Comparison of ENCODE assay signal across 11 cellular contexts in the genomic region with DNA sequence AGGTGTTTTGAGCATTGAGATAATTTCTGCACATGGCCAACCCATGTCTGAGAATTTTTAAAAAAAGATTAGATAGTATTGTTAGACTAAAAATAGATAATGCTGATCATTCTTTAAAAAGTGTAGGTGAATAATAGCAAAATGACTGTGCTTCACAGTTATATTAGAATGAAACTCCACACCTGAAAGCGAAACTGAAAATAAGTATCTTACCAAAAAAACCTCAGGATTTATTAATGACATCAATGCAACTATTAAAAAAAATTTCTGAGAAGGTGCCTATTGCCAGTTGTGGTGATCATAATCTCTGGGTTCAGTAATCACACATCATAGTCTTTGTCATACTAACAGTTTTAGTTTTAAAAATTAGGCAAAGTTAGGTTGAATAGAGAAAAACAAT. TPM values are rescaled to one million over a fixed set of nuclear protein-coding genes. Genes with fewer than 3 reads are reported as not detected.
DNase-seq lines count a peak whose midpoint lies in the region; ATAC-seq, FAIRE-seq and TF ChIP-seq lines count a peak whose summit lies in the region.
"Had no signal": no experiment of that assay in that cellular context is flagged by ENCODE, and none has a peak within 500 bp of the region (broad histone marks: within the 10 kb centered on the region; RNA-seq: fewer than 3 reads in every experiment).

No MANE protein-coding gene starts in this region.

- no peak overlapping the region for H2BK12ac ChIP-seq in mesenchymal stem cell (ENCODE audit: low read length in 2 of 2)

- H3K4me3 ChIP-seq in lower lobe of right lung (no peak overlapping the region), mesenchymal stem cell (ENCODE audit: insufficient read depth in 1 of 2, low read depth in 1 of 2, low read length in 2 of 2) (no peak overlapping the region), ascending aorta (no peak overlapping the region)

- TF ChIP-seq CTCF in lower lobe of right lung (IDR thresholded peaks at IDR 0.05) (no peak), ascending aorta (IDR thresholded peaks at IDR 0.05) (no peak)

- no peaks in the 10 kb centered on the region for H3K27me3 ChIP-seq in lower lobe of right lung (ENCODE audit: low read depth)
- H3K27me3 ChIP-seq in mesenchymal stem cell (ENCODE audit: control insufficient read depth in 1 of 2, insufficient read depth in 1 of 2, low read length in 2 of 2) = no peaks in the 10 kb centered on the region
- H3K27me3 ChIP-seq in ascending aorta = no peaks in the 10 kb centered on the region

- FAIRE-seq in A204.1 (lab: Jason Lieb, UNC) = peak; percentile 19

- H2AFZ ChIP-seq in mesenchymal stem cell (ENCODE audit: low read depth, low read length) = no peak overlapping the region

- no peak overlapping the region for H3K4ac ChIP-seq in mesenchymal stem cell (ENCODE audit: low read depth in 1 of 2, low read length in 2 of 2)

- H3K4me2 ChIP-seq in mesenchymal stem cell (ENCODE audit: low read length, poor library complexity, severe bottlenecking) = no peak overlapping the region

- ATAC-seq in GM19023 (IDR thresholded peaks at IDR 0.05; ENCODE audit: unreplicated experiment) = peak; percentile 65
- ATAC-seq in HG02571 (IDR thresholded peaks at IDR 0.05; ENCODE audit: unreplicated experiment) = peak; percentile 79
- ATAC-seq in HG03378 (IDR thresholded peaks at IDR 0.05; ENCODE audit: unreplicated experiment) = peak; percentile 94
- no peak for ATAC-seq in lower lobe of right lung

- H4K8ac ChIP-seq in mesenchymal stem cell (ENCODE audit: low read length) = no peak overlapping the region

- no peaks in the 10 kb centered on the region for H3K36me3 ChIP-seq in lower lobe of right lung
- H3K36me3 ChIP-seq in mesenchymal stem cell (ENCODE audit: control insufficient read depth in 1 of 2, insufficient read depth in 2 of 2, low read depth in 1 of 2, low read length in 2 of 2) = peaks cover 0 to 3% of the 10 kb centered on the region in 2 experiments
- no peaks in the 10 kb centered on the region for H3K36me3 ChIP-seq in ascending aorta

- H3K27ac ChIP-seq in lower lobe of right lung (no peak overlapping the region), mesenchymal stem cell (ENCODE audit: low read length, poor library complexity, severe bottlenecking) (no peak overlapping the region), ascending aorta (no peak overlapping the region)

- H3K9me3 ChIP-seq in lower lobe of right lung = no peaks in the 10 kb centered on the region
- no peaks in the 10 kb centered on the region for H3K9me3 ChIP-seq in mesenchymal stem cell (ENCODE audit: control insufficient read depth, low read length)
- no peaks in the 10 kb centered on the region for H3K9me3 ChIP-seq in ascending aorta

- H3K14ac ChIP-seq in mesenchymal stem cell (ENCODE audit: low read length in 2 of 2) = no peak overlapping the region

- H3K4me1 ChIP-seq in lower lobe of right lung (peaks cover 3% of the 10 kb centered on the region), mesenchymal stem cell (ENCODE audit: control insufficient read depth, insufficient read depth, low read depth, low read length) (no peaks in the 10 kb centered on the region), ascending aorta (no peaks in the 10 kb centered on the region)

- no peaks in the 10 kb centered on the region for H3K79me1 ChIP-seq in mesenchymal stem cell (replicated peaks; ENCODE audit: low read length, poor library complexity, severe bottlenecking)

- DNase-seq in lower lobe of right lung = no peak
- DNase-seq in mesenchymal stem cell = no peak
- DNase-seq in ascending aorta (ENCODE audit: low spot score in 2 of 2) = no peak
- DNase-seq in DMS153 treated with DMSO at 0.1 percent for 48 hours (lab: John Stamatoyannopoulos, UW; ENCODE audit: unreplicated experiment) = no peak
- DNase-seq: activated naive CD4-positive, alpha-beta T cell; hippocampal formation; NCI-H146 had no signal

- H2AK5ac ChIP-seq in mesenchymal stem cell (ENCODE audit: low read length, severe bottlenecking) = no peak overlapping the region

- no peak overlapping the region for H2BK15ac ChIP-seq in mesenchymal stem cell (ENCODE audit: low read depth, poor library complexity, severe bottlenecking)

- H3K23ac ChIP-seq in mesenchymal stem cell (ENCODE audit: low read length in 2 of 2) = no peak overlapping the region

- no peak overlapping the region for H3K9ac ChIP-seq in mesenchymal stem cell (ENCODE audit: low read length)

- H3K18ac ChIP-seq in mesenchymal stem cell (ENCODE audit: low read depth in 1 of 2, low read length in 2 of 2) = no peak overlapping the region

- no peak overlapping the region for H2BK5ac ChIP-seq in mesenchymal stem cell (ENCODE audit: low read depth, low read length, poor library complexity, severe bottlenecking)

- WGBS in mesenchymal stem cell = no CpG with 5 or more reads among the region's 1 CpG

- H4K91ac ChIP-seq in mesenchymal stem cell (ENCODE audit: low read length) = no peak overlapping the region

- intact Hi-C loops in lower lobe of right lung (cut with DNase I) (no loop called here), ascending aorta (cut with DNase I) (no loop called here)

- no peak overlapping the region for H2BK120ac ChIP-seq in mesenchymal stem cell (ENCODE audit: low read depth, low read length)

RNA-seq across cellular contexts. Expression of gene PLA2G4A, which starts 36.5 kb away (rescaled TPM):
- 10.1 TPM for total RNA-seq in lower lobe of right lung
- polyA plus RNA-seq in mesenchymal stem cell (2013, experiment 1 of 2) = 7.0 TPM
- 7.8 TPM for polyA plus RNA-seq in mesenchymal stem cell (2013, experiment 2 of 2)
- total RNA-seq in ascending aorta = 0.75 TPM

Comparison
In these comparisons a context has a peak if more than half of its experiments do, and no peak if none do; other contexts are left out.
1. ATAC-seq: peak in GM19023 (single experiment), HG02571 (single experiment) and HG03378 (single experiment); none in lower lobe of right lung (0 of 2).